ENCODE assay signal across 18 cellular contexts in the genomic region with DNA sequence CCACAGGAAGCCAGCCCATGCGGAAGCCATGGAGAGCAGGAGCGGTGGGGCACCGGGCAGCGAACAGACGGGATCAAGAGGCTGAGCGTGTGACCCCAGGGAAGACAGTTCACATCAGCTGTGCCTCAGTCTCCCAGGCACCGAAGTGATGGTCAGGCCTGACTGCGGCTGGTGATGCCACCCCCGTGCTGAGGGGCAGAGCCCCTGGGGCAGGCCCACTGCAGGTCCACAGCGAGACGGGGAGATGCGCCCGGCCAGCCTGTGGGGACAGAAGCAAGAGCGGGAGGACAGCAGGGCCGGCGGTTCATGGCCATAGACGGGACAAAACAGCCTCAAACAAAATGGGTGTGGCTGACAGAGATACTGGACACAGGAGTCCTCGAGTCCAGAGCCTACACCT.
"Had no signal": no experiment of that assay in that cellular context is flagged by ENCODE, and none has a peak within 500 bp of the region (broad histone marks: within the 10 kb centered on the region; RNA-seq: fewer than 3 reads in every experiment).

No MANE protein-coding gene starts in this region.

- H3K27ac Mint-ChIP-seq: mesothelial cell of epicardium; natural killer cell treated with Interleukin-12 subunit alpha and Interleukin-12 subunit beta and Interleukin-15 and Interleukin-18, amount 100 ng/mL, for 72 hours; neural progenitor cell had no signal

- H3K36me3 Mint-ChIP-seq: mesothelial cell of epicardium; natural killer cell treated with Interleukin-12 subunit alpha and Interleukin-12 subunit beta and Interleukin-15 and Interleukin-18, amount 100 ng/mL, for 72 hours; neural progenitor cell had no signal

- H3K9ac ChIP-seq: neural progenitor cell, parathyroid adenoma had no signal

- H3K27ac ChIP-seq: epithelial cell of prostate, esophagus muscularis mucosa, gastrocnemius medialis, neural progenitor cell, parathyroid adenoma, psoas muscle, right lobe of liver, stomach, transverse colon had no signal

- H3K27me3 ChIP-seq: gastrocnemius medialis, neural progenitor cell, right lobe of liver, transverse colon had no signal

- DNase-seq: effector memory CD4-positive, alpha-beta T cell; gastrocnemius medialis; islet precursor cell; occipital lobe; psoas muscle; retina; stimulated activated naive CD4-positive, alpha-beta T cell; stomach; substantia nigra; transverse colon had no signal

- H3K36me3 ChIP-seq: esophagus muscularis mucosa, gastrocnemius medialis, neural progenitor cell, right lobe of liver, stomach, thoracic aorta, transverse colon had no signal

- H3K4me1 ChIP-seq: gastrocnemius medialis, neural progenitor cell, parathyroid adenoma, psoas muscle, right lobe of liver had no signal

- H3K4me2 ChIP-seq: neural progenitor cell had no signal

- H3K9me3 ChIP-seq: esophagus muscularis mucosa, gastrocnemius medialis, psoas muscle, right lobe of liver, stomach, thoracic aorta, transverse colon had no signal

- H3K4me3 ChIP-seq: esophagus muscularis mucosa, gastrocnemius medialis, neural progenitor cell, psoas muscle, right lobe of liver, stomach, transverse colon had no signal

- ATAC-seq: gastrocnemius medialis; natural killer cell treated with Interleukin-12 subunit alpha and Interleukin-12 subunit beta and Interleukin-15 and Interleukin-18, amount 100 ng/mL, for 72 hours; psoas muscle had no signal

- H3K79me2 ChIP-seq: parathyroid adenoma had no signal

- H3K4me3 Mint-ChIP-seq: mesothelial cell of epicardium; natural killer cell treated with Interleukin-12 subunit alpha and Interleukin-12 subunit beta and Interleukin-15 and Interleukin-18, amount 100 ng/mL, for 72 hours had no signal

- H2AFZ ChIP-seq: parathyroid adenoma had no signal
